ENCODE assay signal across 24 cellular contexts in the genomic region with DNA sequence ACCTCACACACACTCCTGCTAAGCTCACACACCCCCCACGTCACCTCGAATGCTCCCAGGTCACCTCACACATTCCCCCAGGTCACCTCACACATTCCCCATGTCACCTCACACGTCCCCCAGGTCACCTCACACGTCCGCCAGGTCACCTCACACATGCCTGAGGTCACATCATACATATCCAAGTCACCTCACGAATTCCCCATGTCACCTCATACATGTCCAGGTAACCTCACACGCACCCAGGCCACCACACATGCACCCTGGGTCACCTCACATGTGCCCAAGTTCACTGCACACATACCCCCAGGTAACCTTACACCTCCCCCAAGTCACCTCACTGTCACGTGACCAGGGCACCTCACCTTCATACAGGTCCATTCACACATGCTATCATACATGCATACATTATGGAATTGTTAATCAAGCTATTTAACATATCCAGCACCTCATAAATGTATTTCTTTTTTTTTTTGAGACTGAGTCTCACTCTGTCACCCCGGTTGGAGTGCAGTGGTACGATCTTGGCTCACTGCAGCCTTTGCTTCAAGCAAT.
"Had no signal": no experiment of that assay in that cellular context is flagged by ENCODE, and none has a peak within 500 bp of the region (broad histone marks: within the 10 kb centered on the region; RNA-seq: fewer than 3 reads in every experiment).

No MANE protein-coding gene starts in this region.

- H3K27ac ChIP-seq: adrenal gland had no signal

- H3K36me3 Mint-ChIP-seq: activated naive CD8-positive, alpha-beta T cell treated with anti-CD3 and anti-CD28 coated beads, Interleukin-2, amount 10 ng/mL, durations not matched to agents 7 days and 5 days had no signal

- H3K36me3 ChIP-seq: adrenal gland had no signal

- H3K27ac Mint-ChIP-seq: activated B cell treated with CpG ODN at 0.5 μM for 24 hours; activated CD4-positive, alpha-beta memory T cell treated with anti-CD3 and anti-CD28 coated beads, Interleukin-2, amount 10 ng/mL, durations not matched to agents 7 days and 5 days; activated CD4-positive, alpha-beta T cell treated with anti-CD3 and anti-CD28 coated beads, Interleukin-2, amount 10 ng/mL, durations not matched to agents 7 days and 5 days; activated naive CD4-positive, alpha-beta T cell treated with anti-CD3 and anti-CD28 coated beads for 36 hours; activated naive CD8-positive, alpha-beta T cell treated with anti-CD3 and anti-CD28 coated beads, Interleukin-2, amount 10 ng/mL, durations not matched to agents 7 days and 5 days; activated T-helper 17 cell treated with anti-CD3 and anti-CD28 coated beads, Interleukin-2, amount 50 U/mL, for 72 hours had no signal

- DNase-seq: activated B cell treated with CpG ODN at 0.5 μM for 24 hours; activated CD4-positive, alpha-beta memory T cell treated with anti-CD3 and anti-CD28 coated beads, Interleukin-2, amount 10 ng/mL, durations not matched to agents 7 days and 5 days; activated CD4-positive, alpha-beta T cell treated with anti-CD3 and anti-CD28 coated beads for 1 hour; activated CD4-positive, alpha-beta T cell treated with anti-CD3 and anti-CD28 coated beads, Interleukin-2, amount 10 ng/mL, durations not matched to agents 7 days and 5 days; activated gamma-delta T cell; activated naive CD4-positive, alpha-beta T cell treated with anti-CD3 and anti-CD28 coated beads for 36 hours; activated naive CD8-positive, alpha-beta T cell treated with anti-CD3 and anti-CD28 coated beads, Interleukin-2, amount 10 ng/mL, durations not matched to agents 7 days and 5 days; activated T-cell treated with anti-CD3 and anti-CD28 coated beads for 4 hours; activated T-cell treated with anti-CD3 and anti-CD28 coated beads, Interleukin-2, amount 50 U/mL, for 48 hours; adrenal gland; anterior cingulate cortex; Karpas-422; MM.1S; NCI-H1105; NCI-H1436; NCI-H187; NCI-H2081; NCI-H510A treated with DMSO at 0.1 percent for 48 hours; SHP77 treated with DMSO at 0.1 percent for 48 hours; T-helper 2 cell; T1000 had no signal

- H3K4me3 Mint-ChIP-seq: activated B cell treated with CpG ODN at 0.5 μM for 24 hours; activated CD4-positive, alpha-beta memory T cell treated with anti-CD3 and anti-CD28 coated beads, Interleukin-2, amount 10 ng/mL, durations not matched to agents 7 days and 5 days; activated CD4-positive, alpha-beta T cell treated with anti-CD3 and anti-CD28 coated beads, Interleukin-2, amount 10 ng/mL, durations not matched to agents 7 days and 5 days; activated naive CD4-positive, alpha-beta T cell treated with anti-CD3 and anti-CD28 coated beads for 36 hours; activated naive CD8-positive, alpha-beta T cell treated with anti-CD3 and anti-CD28 coated beads, Interleukin-2, amount 10 ng/mL, durations not matched to agents 7 days and 5 days; activated T-helper 17 cell treated with anti-CD3 and anti-CD28 coated beads, Interleukin-2, amount 50 U/mL, for 72 hours had no signal

- FAIRE-seq: RCC 7860, TTC549 had no signal

- H3K27me3 Mint-ChIP-seq: activated T-helper 17 cell treated with anti-CD3 and anti-CD28 coated beads, Interleukin-2, amount 50 U/mL, for 72 hours had no signal

- ATAC-seq: activated T-helper 17 cell treated with anti-CD3 and anti-CD28 coated beads, Interleukin-2, amount 50 U/mL, for 72 hours had no signal

- H3K9me3 ChIP-seq: adrenal gland had no signal

- H3K4me1 Mint-ChIP-seq: activated B cell treated with CpG ODN at 0.5 μM for 24 hours had no signal

- H3K9me3 Mint-ChIP-seq: activated B cell treated with CpG ODN at 0.5 μM for 24 hours; activated CD4-positive, alpha-beta memory T cell treated with anti-CD3 and anti-CD28 coated beads, Interleukin-2, amount 10 ng/mL, durations not matched to agents 7 days and 5 days; activated CD4-positive, alpha-beta T cell treated with anti-CD3 and anti-CD28 coated beads, Interleukin-2, amount 10 ng/mL, durations not matched to agents 7 days and 5 days; activated naive CD4-positive, alpha-beta T cell treated with anti-CD3 and anti-CD28 coated beads for 36 hours; activated naive CD8-positive, alpha-beta T cell treated with anti-CD3 and anti-CD28 coated beads, Interleukin-2, amount 10 ng/mL, durations not matched to agents 7 days and 5 days; activated T-helper 17 cell treated with anti-CD3 and anti-CD28 coated beads, Interleukin-2, amount 50 U/mL, for 72 hours had no signal

- H3K4me3 ChIP-seq: adrenal gland had no signal

- H3K4me1 ChIP-seq: adrenal gland had no signal
